In the genomic region with DNA sequence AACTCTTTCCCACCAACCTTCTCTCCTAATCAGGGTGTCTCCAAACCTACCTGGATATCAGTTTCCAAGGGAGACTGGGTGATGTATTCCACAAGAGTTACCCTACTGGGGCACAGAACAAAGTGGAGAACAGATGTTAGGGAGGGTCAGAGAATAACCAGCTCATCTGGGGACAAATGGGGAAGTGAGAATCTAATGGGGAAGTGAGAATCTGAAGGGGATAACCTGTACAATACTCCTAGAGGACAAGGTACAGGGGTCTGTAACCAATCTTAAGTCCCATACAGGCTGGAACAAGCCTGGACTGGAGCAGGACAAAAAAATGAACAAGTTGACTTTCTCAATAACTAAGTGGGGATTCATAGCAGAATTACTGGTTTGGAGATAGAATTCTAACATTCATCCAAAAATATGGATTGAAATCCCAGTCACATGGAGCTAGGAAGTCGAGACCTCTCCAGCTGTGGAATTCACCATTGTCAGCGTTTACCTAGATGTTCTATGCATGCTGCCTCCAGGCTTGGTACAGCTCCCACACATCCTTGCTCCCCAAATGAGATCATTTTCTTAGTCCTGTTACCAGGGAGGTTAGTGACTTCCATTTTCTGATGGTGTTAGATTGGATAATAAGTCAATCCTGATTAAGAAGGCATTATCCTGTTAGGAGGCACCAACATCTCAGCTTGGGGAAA, we compare ENCODE assay signal across 12 cellular contexts.
A peak's percentile ranks its signal among the peaks of the same experiment; 100 is the strongest.
DNase-seq lines count a peak whose midpoint lies in the region; ATAC-seq and TF ChIP-seq lines count a peak whose summit lies in the region.
"Had no signal": no experiment of that assay in that cellular context is flagged by ENCODE, and none has a peak within 500 bp of the region (broad histone marks: within the 10 kb centered on the region; RNA-seq: fewer than 3 reads in every experiment).

No MANE protein-coding gene starts in this region.

- peak; percentile 71 for DNase-seq in GM12865 (ENCODE audit: low read depth)
- peak; percentile 50 for DNase-seq in NB4 (ENCODE audit: low read depth)
- no peak for DNase-seq in NK-92 (lab: John Stamatoyannopoulos, UW; ENCODE audit: unreplicated experiment)
- DNase-seq in hepatocyte (ENCODE audit: low spot score) = no peak
- no peak for DNase-seq in HEK293T (ENCODE audit: extremely low spot score)
- no peak for DNase-seq in immature natural killer cell
- DNase-seq: activated T-cell treated with anti-CD3 and anti-CD28 coated beads for 4 hours, NCI-H1417, SK-N-SH, spleen had no signal

- H3K4me3 ChIP-seq in GM12865 (ENCODE audit: low read depth, low read length) (no peak overlapping the region), NB4 (ENCODE audit: low read depth, low read length) (no peak overlapping the region), hepatocyte (no peak overlapping the region)
- H3K4me3 ChIP-seq: spleen had no signal

- H3K36me3 ChIP-seq in hepatocyte (replicated peaks; ENCODE audit: insufficient read depth, low read depth) = no peaks in the 10 kb centered on the region
- H3K36me3 ChIP-seq: spleen had no signal

- H4K20me1 ChIP-seq in hepatocyte (ENCODE audit: insufficient read depth, poor library complexity, severe bottlenecking) = no peaks in the 10 kb centered on the region

- 87% methylated on average over 2 of the region's 2 CpGs for WGBS in hepatocyte (ENCODE audit: low lambda C conversion rate, missing lambda C conversion rate)

- no peak overlapping the region for H3K4me3 Mint-ChIP-seq in immature natural killer cell

- no peaks in the 10 kb centered on the region for H3K9me3 Mint-ChIP-seq in immature natural killer cell

- ATAC-seq in GM19452 (IDR thresholded peaks at IDR 0.05; ENCODE audit: unreplicated experiment) = peak; percentile 97
- peak; percentile 98 for ATAC-seq in HG02981 (IDR thresholded peaks at IDR 0.05; ENCODE audit: unreplicated experiment)

- no peak overlapping the region for H3K4me2 ChIP-seq in hepatocyte
- H3K4me2 ChIP-seq: SK-N-SH had no signal

- H2AFZ ChIP-seq in hepatocyte = no peak overlapping the region

- no peaks in the 10 kb centered on the region for H3K9me2 ChIP-seq in hepatocyte (replicated peaks; ENCODE audit: insufficient read depth)
- H3K9me2 ChIP-seq: SK-N-SH had no signal

- TF ChIP-seq CTCF in GM12865 (IDR thresholded peaks at IDR 0.05; ENCODE audit: insufficient read depth, low read depth, low read length, missing control alignments) (no peak), NB4 (IDR thresholded peaks at IDR 0.05; ENCODE audit: low read depth, low read length) (no peak), hepatocyte (IDR thresholded peaks at IDR 0.05; ENCODE audit: poor library complexity) (no peak)

- peaks cover 4% of the 10 kb centered on the region for H3K27me3 ChIP-seq in hepatocyte
- H3K27me3 ChIP-seq: spleen had no signal

- CTCF ChIA-PET in HEK293T (lab: Yijun Ruan, JAX) = interaction anchor here (0.6 kb wide), 1 partner anchor 761 kb away, joined by 4 read pairs; no protein-coding TSS in a partner anchor

- H3K4me1 Mint-ChIP-seq in immature natural killer cell = no peaks in the 10 kb centered on the region

- H3K9me3 ChIP-seq in hepatocyte (ENCODE audit: low read depth) = no peaks in the 10 kb centered on the region
- H3K9me3 ChIP-seq: SK-N-SH, spleen had no signal

- H3K4me1 ChIP-seq in hepatocyte (ENCODE audit: insufficient read depth) = peaks cover 4% of the 10 kb centered on the region

- no peaks in the 10 kb centered on the region for H3K36me3 Mint-ChIP-seq in immature natural killer cell

- no peak overlapping the region for H3K27ac Mint-ChIP-seq in immature natural killer cell

- peaks cover 0 to 9% (median 5%) of the 10 kb centered on the region in 3 donors for H3K27me3 Mint-ChIP-seq in immature natural killer cell (ENCODE audit: low read depth in 3 of 3)

- no peak overlapping the region for H3K27ac ChIP-seq in hepatocyte
- H3K27ac ChIP-seq: spleen had no signal

- TF ChIP-seq POLR2A in NB4 (IDR thresholded peaks at IDR 0.05; ENCODE audit: extremely low read depth, insufficient read length) = no peak

- POLR2A ChIA-PET in HEK293T (lab: Yijun Ruan, JAX) = no interaction called here

- no peaks in the 10 kb centered on the region for H3K79me2 ChIP-seq in hepatocyte

TF ChIP-seq in HEK293T, 16 proteins besides CTCF, POLR2A, EP300 and RAD21:
- no peak for TF ChIP-seq L3MBTL2 (conservative IDR thresholded peaks at IDR 0.05)
- no peak for TF ChIP-seq LEF1 (IDR thresholded peaks at IDR 0.05; ENCODE audit: borderline replicate concordance)
- no peak for TF ChIP-seq TARDBP (IDR thresholded peaks at IDR 0.05)
- TF ChIP-seq ZNF384 (IDR thresholded peaks at IDR 0.05) = no peak
- no peak for TF ChIP-seq ELF4 (IDR thresholded peaks at IDR 0.05)
- no peak for TF ChIP-seq NFRKB (IDR thresholded peaks at IDR 0.05)
- TF ChIP-seq FOXM1 (IDR thresholded peaks at IDR 0.05; ENCODE audit: borderline replicate concordance) = no peak
- TF ChIP-seq FOXA1 (IDR thresholded peaks at IDR 0.05) = no peak
- no peak for TF ChIP-seq FOXK2 (IDR thresholded peaks at IDR 0.05)
- no peak for TF ChIP-seq SUZ12 (IDR thresholded peaks at IDR 0.05)
- TF ChIP-seq BHLHE40 (IDR thresholded peaks at IDR 0.05; ENCODE audit: borderline replicate concordance) = no peak
TF ChIP-seq in HEK293T: peak in this region for 0.

Comparison
In these comparisons a context has a peak if more than half of its experiments do, and no peak if none do; other contexts are left out.
1. DNase-seq: peak in GM12865 (single experiment) and NB4 (single experiment); none in NK-92 (single experiment), hepatocyte (single experiment), HEK293T (single experiment) and immature natural killer cell (0 of 3).